Comparison of ENCODE assay signal across 8 cellular contexts in genomic region chr19:4791183-4792018, GRCh38. TPM values are rescaled to one million over a fixed set of nuclear protein-coding genes. Genes with fewer than 3 reads are reported as not detected.
DNase-seq lines count a peak whose midpoint lies in the region; ATAC-seq, FAIRE-seq and TF ChIP-seq lines count a peak whose summit lies in the region.

FEM1A (plus strand) TSS chr19:4791734; CDS start chr19:4791855, 121 bp downstream.

- H3K79me2 ChIP-seq in OCI-LY1 (ENCODE audit: insufficient read depth, low read length): peaks cover 23% of the 10 kb centered on the region

- H3K4me2 ChIP-seq in OCI-LY1 (ENCODE audit: low read length): peak within 1 kb of the TSS; percentile 79

- H3F3A ChIP-seq in OCI-LY1 (ENCODE audit: insufficient read depth, low read length): no peaks in the 10 kb centered on the region

- peaks cover 40% of the 10 kb centered on the region for H3K4me1 ChIP-seq in OCI-LY1 (ENCODE audit: insufficient read depth, low read length, severe bottlenecking)
- H3K4me1 ChIP-seq in mesodermal cell (ENCODE audit: control insufficient read depth, insufficient read depth, low read length, poor library complexity, severe bottlenecking): peaks cover 6% of the 10 kb centered on the region

- H3K9me3 ChIP-seq in OCI-LY1 (ENCODE audit: low read length): no peaks in the 10 kb centered on the region
- H3K9me3 ChIP-seq in mesodermal cell (ENCODE audit: control insufficient read depth, low read length): no peaks in the 10 kb centered on the region

- H3K9me2 ChIP-seq in OCI-LY1 (ENCODE audit: low read depth, low read length): no peaks in the 10 kb centered on the region

- H4K20me1 ChIP-seq in OCI-LY1 (ENCODE audit: insufficient read depth, low read length): no peaks in the 10 kb centered on the region

- 0 out of 2 replicates have a peak within 1 kb of the TSS, but pooled peaks have one; percentile 37 for H2AFZ ChIP-seq in OCI-LY1 (ENCODE audit: low read length)

- peak within 1 kb of the TSS; percentile 94 for H3K9ac ChIP-seq in OCI-LY1 (ENCODE audit: low read length)

- no peaks in the 10 kb centered on the region for H3K27me3 ChIP-seq in OCI-LY1 (ENCODE audit: insufficient read depth, low read length)

- peak; percentile 92 for ATAC-seq in GM21515 (IDR thresholded peaks at IDR 0.05; ENCODE audit: unreplicated experiment)

- WGBS in mesodermal cell (ENCODE audit: insufficient coverage in 2 of 2), 2 experiments: 0% methylated on average over 62 to 75 of the region's 80 CpGs

- DNase-seq in DMS 273 treated with DMSO at 0.1 percent for 48 hours (lab: John Stamatoyannopoulos, UW) (peak; percentile 99), HuH-7 (ENCODE audit: low spot score) (peak; percentile 93)
- DNase-seq in activated CD8-positive, alpha-beta memory T cell treated with anti-CD3 and anti-CD28 coated beads, Interleukin-2, amount 50 U/mL, for 4 hours: peak; percentile 96
- peak; percentile 95 to 99 for DNase-seq in stimulated activated CD8-positive, alpha-beta memory T cell treated with anti-CD3 and anti-CD28 coated beads, Interleukin-15, amount 100 ng/mL, for 4 hours (ENCODE audit: low read depth in 2 of 2)

- peak within 1 kb of the TSS; percentile 30 for H3K27ac ChIP-seq in OCI-LY1 (ENCODE audit: low read depth, low read length, poor library complexity, severe bottlenecking)
- H3K27ac ChIP-seq in mesodermal cell (ENCODE audit: low read depth, low read length, severe bottlenecking): peak within 1 kb of the TSS; percentile 90

- peak; percentile 98 for TF ChIP-seq CTCF in OCI-LY1 (IDR thresholded peaks at IDR 0.05; ENCODE audit: low read length)

- H3K36me3 ChIP-seq in OCI-LY1 (ENCODE audit: insufficient read depth, low read length) (peaks cover 39% of the 10 kb centered on the region), mesodermal cell (ENCODE audit: control insufficient read depth, insufficient read depth, low read length) (peaks cover 26% of the 10 kb centered on the region)

- peak; percentile 100 for FAIRE-seq in endometrium (lab: Jason Lieb, UNC)

- H3K4me3 ChIP-seq in OCI-LY1 (ENCODE audit: low read depth, low read length, poor library complexity, severe bottlenecking) (peak within 1 kb of the TSS; percentile 83), mesodermal cell (ENCODE audit: extremely low read depth, insufficient read depth, low read length, poor library complexity, severe bottlenecking) (peak within 1 kb of the TSS; percentile 68)

RNA-seq across cellular contexts. Expression of gene FEM1A, which starts in this region (rescaled TPM):
- polyA plus RNA-seq in mesodermal cell (2013, experiment 1 of 2): 6.3 TPM
- polyA plus RNA-seq in mesodermal cell (2013, experiment 2 of 2): 5.4 TPM

Comparison
In these comparisons a context has a peak if more than half of its experiments do, and no peak if none do; other contexts are left out.
1. Peak in every context shown above with its lines: DNase-seq, ATAC-seq, H3K4me3 ChIP-seq and H3K27ac ChIP-seq.